ENCODE assay signal across 8 cellular contexts in genomic region chr1:999797-1000356, GRCh38. TPM values are rescaled to one million over a fixed set of nuclear protein-coding genes. Genes with fewer than 3 reads are reported as not detected.
A peak's percentile ranks its signal among the peaks of the same experiment; 100 is the strongest.
DNase-seq lines count a peak whose midpoint lies in the region; ATAC-seq and TF ChIP-seq lines count a peak whose summit lies in the region.

Gene HES4, minus strand, starts transcription at chr1:1000097. Its CDS starts 124 bp downstream, at chr1:999973.

- TF ChIP-seq CTCF in foreskin fibroblast (IDR thresholded peaks at IDR 0.05; ENCODE audit: low read depth, low read length), result no peak
- no peak for TF ChIP-seq CTCF in thyroid gland (IDR thresholded peaks at IDR 0.05)

- CTCF ChIA-PET in activated naive CD4-positive, alpha-beta T cell treated with anti-CD3 and anti-CD28 coated beads, Interleukin-2, amount 10 ng/mL, durations not matched to agents 7 days and 5 days (lab: Charles Lee), result no interaction called here

- no peaks in the 10 kb centered on the region for H3K9me3 ChIP-seq in NT2/D1 (ENCODE audit: insufficient read depth, low read length)
- H3K9me3 ChIP-seq in thyroid gland, result no peaks in the 10 kb centered on the region

- WGBS in thyroid gland, 2 donors, result 20% methylated on average over 2 of the region's 85 CpGs; no CpG with 5 or more reads in 1 of the 2 donors

- H3K4me3 Mint-ChIP-seq in activated naive CD4-positive, alpha-beta T cell treated with anti-CD3 and anti-CD28 coated beads, Interleukin-2, amount 10 ng/mL, durations not matched to agents 7 days and 5 days, result peak within 1 kb of the TSS; percentile 51
- peak within 1 kb of the TSS; percentile 58 for H3K4me3 Mint-ChIP-seq in natural killer cell treated with Interleukin-12 subunit alpha and Interleukin-12 subunit beta and Interleukin-15 and Interleukin-18, amount 100 ng/mL, for 72 hours

- H3K27ac ChIP-seq in thyroid gland, result peak within 1 kb of the TSS; percentile 94 to 97 (median 95)

- peak; percentile 43 for ATAC-seq in HG02981 (IDR thresholded peaks at IDR 0.05; ENCODE audit: unreplicated experiment)
- ATAC-seq in natural killer cell treated with Interleukin-12 subunit alpha and Interleukin-12 subunit beta and Interleukin-15 and Interleukin-18, amount 100 ng/mL, for 72 hours, result peak; percentile 56 to 75
- no peak for ATAC-seq in GM21576 (IDR thresholded peaks at IDR 0.05; ENCODE audit: unreplicated experiment)

- H3K27me3 ChIP-seq in NT2/D1 (ENCODE audit: insufficient read depth, insufficient read length), result no peaks in the 10 kb centered on the region
- no peaks in the 10 kb centered on the region for H3K27me3 ChIP-seq in thyroid gland

- peaks cover 27% of the 10 kb centered on the region for H3K4me1 ChIP-seq in NT2/D1 (ENCODE audit: insufficient read depth, insufficient read length)
- H3K4me1 ChIP-seq in thyroid gland, result peaks cover 21 to 38% of the 10 kb centered on the region in 2 donors

- H3K9me3 Mint-ChIP-seq in activated naive CD4-positive, alpha-beta T cell treated with anti-CD3 and anti-CD28 coated beads, Interleukin-2, amount 10 ng/mL, durations not matched to agents 7 days and 5 days, result no peaks in the 10 kb centered on the region
- no peaks in the 10 kb centered on the region for H3K9me3 Mint-ChIP-seq in natural killer cell treated with Interleukin-12 subunit alpha and Interleukin-12 subunit beta and Interleukin-15 and Interleukin-18, amount 100 ng/mL, for 72 hours

- in situ Hi-C loops in Caki2 (cut with HindIII; ENCODE audit: low pct_unique_long_range_greater_than_20kb, low sequenced_read_pairs), result no loop called here

- DNase-seq in Caki2 (ENCODE audit: low read depth) (peak; percentile 91), NT2/D1 (ENCODE audit: low read depth, low spot score) (peak; percentile 75), foreskin fibroblast (peak; percentile 85 to 91), thyroid gland (peak; percentile 86 to 88)
- peak; percentile 73 for DNase-seq in activated naive CD4-positive, alpha-beta T cell treated with anti-CD3 and anti-CD28 coated beads, Interleukin-2, amount 10 ng/mL, durations not matched to agents 7 days and 5 days
- DNase-seq in natural killer cell treated with Interleukin-12 subunit alpha and Interleukin-12 subunit beta and Interleukin-15 and Interleukin-18, amount 100 ng/mL, for 72 hours (ENCODE audit: low spot score), result peak; percentile 61

- H3K9ac ChIP-seq in NT2/D1 (ENCODE audit: insufficient read length, low read depth), result peak within 1 kb of the TSS; percentile 94

- H3K4me3 ChIP-seq in NT2/D1 (ENCODE audit: insufficient read length, low read depth) (peak within 1 kb of the TSS; percentile 66), foreskin fibroblast (ENCODE audit: low read depth in 1 of 2, low read length in 2 of 2) (peak within 1 kb of the TSS; percentile 51 to 59), thyroid gland (replicated peaks in 1 of 3) (peak within 1 kb of the TSS; percentile 38 to 73 (median 54))

- H3K36me3 Mint-ChIP-seq in activated naive CD4-positive, alpha-beta T cell treated with anti-CD3 and anti-CD28 coated beads, Interleukin-2, amount 10 ng/mL, durations not matched to agents 7 days and 5 days, result no peaks in the 10 kb centered on the region
- H3K36me3 Mint-ChIP-seq in natural killer cell treated with Interleukin-12 subunit alpha and Interleukin-12 subunit beta and Interleukin-15 and Interleukin-18, amount 100 ng/mL, for 72 hours, result no peaks in the 10 kb centered on the region

- TF ChIP-seq POLR2A in thyroid gland (IDR thresholded peaks at IDR 0.05), result peak; percentile 45 to 84

- peak within 1 kb of the TSS; percentile 45 for H3K27ac Mint-ChIP-seq in activated naive CD4-positive, alpha-beta T cell treated with anti-CD3 and anti-CD28 coated beads, Interleukin-2, amount 10 ng/mL, durations not matched to agents 7 days and 5 days
- no peak within 1 kb of the TSS for H3K27ac Mint-ChIP-seq in natural killer cell treated with Interleukin-12 subunit alpha and Interleukin-12 subunit beta and Interleukin-15 and Interleukin-18, amount 100 ng/mL, for 72 hours

- H3K4me1 Mint-ChIP-seq in activated naive CD4-positive, alpha-beta T cell treated with anti-CD3 and anti-CD28 coated beads, Interleukin-2, amount 10 ng/mL, durations not matched to agents 7 days and 5 days, result peaks cover 16% of the 10 kb centered on the region
- peaks cover 4 to 11% of the 10 kb centered on the region in 2 donors for H3K4me1 Mint-ChIP-seq in natural killer cell treated with Interleukin-12 subunit alpha and Interleukin-12 subunit beta and Interleukin-15 and Interleukin-18, amount 100 ng/mL, for 72 hours (ENCODE audit: low read depth in 2 of 2)

- H3K36me3 ChIP-seq in NT2/D1 (ENCODE audit: insufficient read depth, insufficient read length, low read length) (peaks cover 11% of the 10 kb centered on the region), thyroid gland (no peaks in the 10 kb centered on the region)

- peaks cover 94% of the 10 kb centered on the region for H3K27me3 Mint-ChIP-seq in activated naive CD4-positive, alpha-beta T cell treated with anti-CD3 and anti-CD28 coated beads, Interleukin-2, amount 10 ng/mL, durations not matched to agents 7 days and 5 days
- peaks cover 11 to 17% of the 10 kb centered on the region in 2 donors for H3K27me3 Mint-ChIP-seq in natural killer cell treated with Interleukin-12 subunit alpha and Interleukin-12 subunit beta and Interleukin-15 and Interleukin-18, amount 100 ng/mL, for 72 hours

- intact Hi-C loops in thyroid gland (cut with DNase I), result no loop called here

RNA-seq across cellular contexts. Expression of gene HES4, which starts in this region (rescaled TPM):
- 45.3 and 73.0 TPM in 2 replicates for total RNA-seq in Caki2 (2014; rRNA removed; shearing (Covaris generic); ENCODE audit: low replicate concordance)
- not detected for total RNA-seq in natural killer cell treated with Interleukin-12 subunit alpha and Interleukin-12 subunit beta and Interleukin-15 and Interleukin-18, amount 100 ng/mL, for 72 hours
- total RNA-seq in thyroid gland, result 10 to 100 TPM in 3 of 4 donors, 1 to 10 TPM in 1; 5.0 to 29.2 (median 18.6) TPM

Comparison
In these comparisons a context has a peak if more than half of its experiments do, and no peak if none do; other contexts are left out.
1. RNA of gene HES4 (total RNA-seq): 45.3 to 73.0 TPM in Caki2 and 5.0 to 29.2 TPM in thyroid gland; not detected in natural killer cell treated with Interleukin-12 subunit alpha and Interleukin-12 subunit beta and Interleukin-15 and Interleukin-18, amount 100 ng/mL, for 72 hours; every median in the first group is over 4 times any median in the second.
2. Peak in DNase-seq and ATAC-seq in natural killer cell treated with Interleukin-12 subunit alpha and Interleukin-12 subunit beta and Interleukin-15 and Interleukin-18, amount 100 ng/mL, for 72 hours; RNA of the gene not detected or under 1 TPM.
3. Peak in every context shown above with its lines, with median percentiles within 50 percentile points of each other: DNase-seq and H3K4me3 ChIP-seq.